Comparison of ENCODE assay signal across 10 cellular contexts in genomic region chr22:30435674-30436126, GRCh38. TPM values are rescaled to one million over a fixed set of nuclear protein-coding genes. Genes with fewer than 3 reads are reported as not detected.
A peak's percentile ranks its signal among the peaks of the same experiment; 100 is the strongest.
DNase-seq lines count a peak whose midpoint lies in the region; ATAC-seq and TF ChIP-seq lines count a peak whose summit lies in the region.
"Had no signal": no experiment of that assay in that cellular context is flagged by ENCODE, and none has a peak within 500 bp of the region (broad histone marks: within the 10 kb centered on the region; RNA-seq: fewer than 3 reads in every experiment).

No MANE protein-coding gene starts in this region.

- no peak for TF ChIP-seq POLR2A in right lobe of liver (IDR thresholded peaks at IDR 0.05)

- H3K27me3 Mint-ChIP-seq in stimulated activated naive CD8-positive, alpha-beta T cell treated with anti-CD3 and anti-CD28 coated beads, Interleukin-15, Interleukin-2, amounts not matched to agents 100 ng/mL and 50 ng/mL, for 24 hours = peaks cover 9% of the 10 kb centered on the region

- no peaks in the 10 kb centered on the region for H3K27me3 ChIP-seq in right lobe of liver

- H3K4me1 ChIP-seq in right lobe of liver = peaks cover 0 to 14% (median 7%) of the 10 kb centered on the region in 4 donors
- H3K4me1 ChIP-seq: A549 had no signal

- H3K36me3 Mint-ChIP-seq in stimulated activated naive CD8-positive, alpha-beta T cell treated with anti-CD3 and anti-CD28 coated beads, Interleukin-15, Interleukin-2, amounts not matched to agents 100 ng/mL and 50 ng/mL, for 24 hours (ENCODE audit: low read depth) = peaks cover 17% of the 10 kb centered on the region

- peak overlapping the region; percentile 97 for H3K27ac Mint-ChIP-seq in stimulated activated naive CD8-positive, alpha-beta T cell treated with anti-CD3 and anti-CD28 coated beads, Interleukin-15, Interleukin-2, amounts not matched to agents 100 ng/mL and 50 ng/mL, for 24 hours

- peak overlapping the region in 1 of 3 donors; percentile 29 for H3K27ac ChIP-seq in right lobe of liver
- H3K27ac ChIP-seq: VCaP had no signal

- H3K36me3 ChIP-seq in right lobe of liver = no peaks in the 10 kb centered on the region

- peaks cover 17% of the 10 kb centered on the region for H3K9me3 Mint-ChIP-seq in stimulated activated naive CD8-positive, alpha-beta T cell treated with anti-CD3 and anti-CD28 coated beads, Interleukin-15, Interleukin-2, amounts not matched to agents 100 ng/mL and 50 ng/mL, for 24 hours

- H3K4me3 ChIP-seq in right lobe of liver = no peak overlapping the region
- H3K4me3 ChIP-seq: A549 had no signal

- no peak for TF ChIP-seq CTCF in right lobe of liver (IDR thresholded peaks at IDR 0.05)

- H3K4me1 Mint-ChIP-seq in stimulated activated naive CD8-positive, alpha-beta T cell treated with anti-CD3 and anti-CD28 coated beads, Interleukin-15, Interleukin-2, amounts not matched to agents 100 ng/mL and 50 ng/mL, for 24 hours (ENCODE audit: low read depth) = peaks cover 33% of the 10 kb centered on the region

- intact Hi-C loops in right lobe of liver (cut with DNase I) = no loop called here

- peak; percentile 26 for DNase-seq in NCI-H82 (lab: John Stamatoyannopoulos, UW)
- no peak for DNase-seq in NCI-H82 treated with DMSO at 0.1 percent for 48 hours (lab: John Stamatoyannopoulos, UW; ENCODE audit: unreplicated experiment)
- peak; percentile 60 for DNase-seq in activated T-cell treated with anti-CD3 and anti-CD28 coated beads for 48 hours (ENCODE audit: low read depth)
- peak in 2 of 3 donors; percentile 44 to 69 for DNase-seq in right lobe of liver
- no peak for DNase-seq in amniotic stem cell (lab: John Stamatoyannopoulos, UW)
- no peak for DNase-seq in NCI-H524 treated with DMSO at 0.1 percent for 48 hours (lab: John Stamatoyannopoulos, UW)
- DNase-seq in SIG-M5 treated with dmso at 0.1 percent for 504 hours (lab: John Stamatoyannopoulos, UW; ENCODE audit: unreplicated experiment) = no peak

- no peaks in the 10 kb centered on the region for H3K9me3 ChIP-seq in right lobe of liver
- H3K9me3 ChIP-seq: A549 had no signal

- peak; percentile 13 to 24 (median 16) for ATAC-seq in right lobe of liver
- ATAC-seq: A549 had no signal

- peak overlapping the region; percentile 91 for H3K4me3 Mint-ChIP-seq in stimulated activated naive CD8-positive, alpha-beta T cell treated with anti-CD3 and anti-CD28 coated beads, Interleukin-15, Interleukin-2, amounts not matched to agents 100 ng/mL and 50 ng/mL, for 24 hours

- WGBS in right lobe of liver (ENCODE audit: insufficient coverage, low coverage, low lambda C conversion rate, missing lambda C conversion rate) = 57% methylated on average over 2 of the region's 6 CpGs

RNA-seq across cellular contexts. Expression of gene MTFP1, which starts 10.1 kb away (rescaled TPM):
- total RNA-seq in right lobe of liver = 10 to 100 TPM in 3 of 6 experiments, 1 to 10 TPM in 3; 4.2 to 30.1 (median 9.1) TPM

RNA-seq across cellular contexts. Expression of gene SEC14L3, which starts 36.1 kb away (rescaled TPM):
- total RNA-seq in right lobe of liver = 1 to 10 TPM in 1 of 6 experiments, under 1 TPM in 3, not detected in 2; 0.31 to 1.1 (median 0.55) TPM

RNA-seq across cellular contexts. Expression of gene SEC14L2, which starts 38.9 kb away (rescaled TPM):
- total RNA-seq in right lobe of liver = 100 to 1,000 TPM in 3 of 6 experiments, 10 to 100 TPM in 3; 42.7 to 240 (median 101) TPM

RNA-seq across cellular contexts. Expression of gene RNF215, which starts 48.5 kb away (rescaled TPM):
- total RNA-seq in right lobe of liver = 10 to 100 TPM in 1 of 6 experiments, 1 to 10 TPM in 5; 6.2 to 10.0 (median 7.4) TPM

Comparison
In these comparisons a context has a peak if more than half of its experiments do, and no peak if none do; other contexts are left out.
1. DNase-seq: peak in NCI-H82 (single experiment), activated T-cell treated with anti-CD3 and anti-CD28 coated beads for 48 hours (single experiment) and right lobe of liver (2 of 3); none in NCI-H82 treated with DMSO at 0.1 percent for 48 hours (single experiment), amniotic stem cell (single experiment), NCI-H524 treated with DMSO at 0.1 percent for 48 hours (single experiment) and SIG-M5 treated with dmso at 0.1 percent for 504 hours (single experiment).